Comparison of ENCODE assay signal across 21 cellular contexts in the genomic region with DNA sequence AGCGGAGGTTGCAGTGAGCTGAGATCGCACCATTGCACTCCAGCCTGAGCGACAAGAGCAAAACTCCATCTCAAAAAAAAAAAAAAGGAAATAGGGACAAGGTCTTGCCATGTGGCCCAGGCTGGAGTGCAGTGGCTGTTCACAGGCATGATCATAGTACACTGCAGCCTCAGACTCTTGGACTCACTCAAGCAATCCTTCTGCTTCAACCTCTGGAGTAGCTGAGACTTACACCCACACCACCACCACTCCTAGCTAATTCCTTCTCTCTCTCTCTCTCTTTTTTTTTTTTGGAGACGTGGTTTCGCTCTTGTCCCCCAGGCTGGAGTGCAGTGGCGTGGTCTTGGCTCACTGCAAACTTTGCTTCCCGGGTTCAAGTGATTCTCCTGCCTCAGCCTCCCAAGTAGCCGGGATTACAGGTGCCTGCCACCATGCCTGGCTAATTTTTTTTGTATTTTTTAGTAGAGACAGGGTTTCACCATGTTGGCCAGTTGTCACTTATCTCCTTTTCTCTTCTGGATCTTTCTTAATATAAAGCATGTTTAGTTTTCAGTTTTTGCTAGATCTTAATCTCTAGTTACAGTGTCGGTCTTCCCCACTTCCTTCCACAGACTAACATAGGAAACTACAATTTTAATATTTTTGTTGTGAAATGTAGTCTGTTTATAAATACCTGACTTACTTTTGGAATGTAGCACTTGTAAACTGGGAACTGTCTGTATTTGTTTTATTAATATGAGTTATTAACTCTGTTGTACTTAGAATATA. TPM values are rescaled to one million over a fixed set of nuclear protein-coding genes. Genes with fewer than 3 reads are reported as not detected.
DNase-seq lines count a peak whose midpoint lies in the region; ATAC-seq, FAIRE-seq and TF ChIP-seq lines count a peak whose summit lies in the region.
"Had no signal": no experiment of that assay in that cellular context is flagged by ENCODE, and none has a peak within 500 bp of the region (broad histone marks: within the 10 kb centered on the region; RNA-seq: fewer than 3 reads in every experiment).

No MANE protein-coding gene starts in this region.

- H2AFZ ChIP-seq in DND-41 (ENCODE audit: low read depth, low read length), result no peak overlapping the region

- peaks cover 12% of the 10 kb centered on the region for H4K20me1 ChIP-seq in DND-41 (ENCODE audit: insufficient read depth, low read length)

- H3K27me3 ChIP-seq in DND-41 (ENCODE audit: insufficient read depth, low read length, poor library complexity) (no peaks in the 10 kb centered on the region), sigmoid colon (no peaks in the 10 kb centered on the region)
- H3K27me3 ChIP-seq: colonic mucosa, ovary, upper lobe of right lung had no signal

- H3K9me3 ChIP-seq in DND-41 (ENCODE audit: insufficient read depth, low read length, severe bottlenecking) (no peaks in the 10 kb centered on the region), sigmoid colon (no peaks in the 10 kb centered on the region)
- H3K9me3 ChIP-seq: colonic mucosa, ovary, upper lobe of right lung had no signal

- H3K4me3 ChIP-seq in DND-41 (ENCODE audit: low read depth in 1 of 2, low read length in 2 of 2) (no peak overlapping the region), sigmoid colon (no peak overlapping the region)
- H3K4me3 ChIP-seq: colonic mucosa, ovary, upper lobe of right lung had no signal

- no peak for TF ChIP-seq EP300 in sigmoid colon (IDR thresholded peaks at IDR 0.05)

- H3K4me1 ChIP-seq in DND-41 (ENCODE audit: insufficient read depth, low read length) (peaks cover 27% of the 10 kb centered on the region), sigmoid colon (peaks cover 0 to 10% (median 4%) of the 10 kb centered on the region in 4 donors)
- H3K4me1 ChIP-seq: colonic mucosa, upper lobe of right lung had no signal

- POLR2A ChIA-PET in WTC11 (lab: Charles Lee), result interaction anchor here (0.6 kb wide), 1 partner anchor 193 kb away, joined by 3 read pairs; no protein-coding TSS in a partner anchor

- TF ChIP-seq POLR2A in sigmoid colon (IDR thresholded peaks at IDR 0.05), result no peak

- H3K36me3 Mint-ChIP-seq in T-helper 1 cell treated with Interleukin-12 subunit alpha and Interleukin-12 subunit beta and Interleukin-4 antibody, amounts not matched to agents 30 μg/mL and 1 μg/mL, for 36 hours (ENCODE audit: low read depth), result peaks cover 20% of the 10 kb centered on the region
- peaks cover 12% of the 10 kb centered on the region for H3K36me3 Mint-ChIP-seq in WTC11
- peaks cover 4 to 12% (median 7%) of the 10 kb centered on the region in 3 donors for H3K36me3 Mint-ChIP-seq in immature natural killer cell
- H3K36me3 Mint-ChIP-seq in nephron progenitor cell (ENCODE audit: low read depth), result peaks cover 57% of the 10 kb centered on the region

- H3K9ac ChIP-seq in DND-41 (ENCODE audit: low read depth, low read length), result no peak overlapping the region

- H3K4me2 ChIP-seq in DND-41 (ENCODE audit: insufficient read depth, low read length), result peak overlapping the region; percentile 30; the same call in 1 of the 2 replicates

- DNase-seq in T-helper 1 cell (no peak), DND-41 (no peak), WTC11 (ENCODE audit: low spot score) (no peak), immature natural killer cell (no peak), frontal cortex (ENCODE audit: low spot score in 2 of 2) (no peak), nephron progenitor cell (no peak), sigmoid colon (no peak)
- DNase-seq: 8988T, C1 segment of cervical spinal cord, colonic mucosa, islet precursor cell, MV-4-11, NCI-H2081, NCI-H526 treated with DMSO at 0.1 percent for 48 hours, ovary, upper lobe of right lung had no signal

- H3K27me3 Mint-ChIP-seq in T-helper 1 cell treated with Interleukin-12 subunit alpha and Interleukin-12 subunit beta and Interleukin-4 antibody, amounts not matched to agents 30 μg/mL and 1 μg/mL, for 36 hours (ENCODE audit: low read depth), result no peaks in the 10 kb centered on the region
- H3K27me3 Mint-ChIP-seq in WTC11 (ENCODE audit: low read depth) (no peaks in the 10 kb centered on the region), immature natural killer cell (ENCODE audit: low read depth in 3 of 3) (no peaks in the 10 kb centered on the region), nephron progenitor cell (ENCODE audit: low read depth, poor library complexity) (no peaks in the 10 kb centered on the region)

- intact Hi-C loops in sigmoid colon (cut with DNase I), result no loop called here

- WGBS in sigmoid colon, 2 donors, result 82 to 93% methylated on average over 9 of the region's 9 CpGs

- TF ChIP-seq CTCF in DND-41 (IDR thresholded peaks at IDR 0.05; ENCODE audit: borderline replicate concordance, extremely low read depth, low read length, poor library complexity, severe bottlenecking), result no peak
- no peak for TF ChIP-seq CTCF in WTC11 (IDR thresholded peaks at IDR 0.05)
- TF ChIP-seq CTCF in nephron progenitor cell (IDR thresholded peaks at IDR 0.05), result no peak
- TF ChIP-seq CTCF in sigmoid colon (IDR thresholded peaks at IDR 0.05), result no peak

- ATAC-seq in DND-41 (ENCODE audit: insufficient read depth, low read depth) (peak; percentile 61), WTC11 (no peak)
- ATAC-seq: esophagus mucosa, Panc1, upper lobe of right lung had no signal

- H3K4me3 Mint-ChIP-seq in T-helper 1 cell treated with Interleukin-12 subunit alpha and Interleukin-12 subunit beta and Interleukin-4 antibody, amounts not matched to agents 30 μg/mL and 1 μg/mL, for 36 hours, result peak overlapping the region; percentile 60
- H3K4me3 Mint-ChIP-seq in WTC11 (no peak overlapping the region), immature natural killer cell (peak overlapping the region; percentile 51 to 80 (median 59)), nephron progenitor cell (no peak overlapping the region)

- CTCF ChIA-PET in WTC11 (lab: Charles Lee), result interaction anchor here (0.6 to 1.3 kb wide), 3 partner anchors 14 to 78 kb away, joined by 3 to 5 read pairs (median 4); a partner anchor contains a TSS

- H3K4me1 Mint-ChIP-seq in T-helper 1 cell treated with Interleukin-12 subunit alpha and Interleukin-12 subunit beta and Interleukin-4 antibody, amounts not matched to agents 30 μg/mL and 1 μg/mL, for 36 hours (ENCODE audit: low read depth), result peaks cover 23% of the 10 kb centered on the region
- H3K4me1 Mint-ChIP-seq in WTC11 (peaks cover 5% of the 10 kb centered on the region), immature natural killer cell (peaks cover 32 to 51% of the 10 kb centered on the region in 2 donors), nephron progenitor cell (no peaks in the 10 kb centered on the region)

- H3K79me2 ChIP-seq in DND-41 (ENCODE audit: insufficient read depth, low read length), result peaks cover 75% of the 10 kb centered on the region

- no peak for FAIRE-seq in frontal cortex (lab: Jason Lieb, UNC)
- FAIRE-seq: H1 had no signal

- H3K27ac Mint-ChIP-seq in T-helper 1 cell treated with Interleukin-12 subunit alpha and Interleukin-12 subunit beta and Interleukin-4 antibody, amounts not matched to agents 30 μg/mL and 1 μg/mL, for 36 hours, result peak overlapping the region; percentile 70
- peak overlapping the region; percentile 50 for H3K27ac Mint-ChIP-seq in WTC11
- peak overlapping the region; percentile 17 to 68 (median 41) for H3K27ac Mint-ChIP-seq in immature natural killer cell
- no peak overlapping the region for H3K27ac Mint-ChIP-seq in nephron progenitor cell

- H3K27ac ChIP-seq in DND-41 (ENCODE audit: low read length) (peak overlapping the region; percentile 62), sigmoid colon (no peak overlapping the region)
- H3K27ac ChIP-seq: colonic mucosa, ovary, upper lobe of right lung had no signal

- H3K36me3 ChIP-seq in DND-41 (ENCODE audit: insufficient read depth, low read length) (peaks cover 14% of the 10 kb centered on the region), sigmoid colon (peaks cover 0 to 13% (median 1%) of the 10 kb centered on the region in 4 donors)
- H3K36me3 ChIP-seq: colonic mucosa, ovary had no signal

- no peaks in the 10 kb centered on the region for H3K9me3 Mint-ChIP-seq in T-helper 1 cell treated with Interleukin-12 subunit alpha and Interleukin-12 subunit beta and Interleukin-4 antibody, amounts not matched to agents 30 μg/mL and 1 μg/mL, for 36 hours
- no peaks in the 10 kb centered on the region for H3K9me3 Mint-ChIP-seq in WTC11
- H3K9me3 Mint-ChIP-seq in immature natural killer cell, result no peaks in the 10 kb centered on the region
- peaks cover 4% of the 10 kb centered on the region for H3K9me3 Mint-ChIP-seq in nephron progenitor cell

TF ChIP-seq in WTC11, 78 proteins besides CTCF, POLR2A, EP300 and RAD21 (continues in another document):
- TF ChIP-seq TP53 (CRISPR knock-in tag; IDR thresholded peaks at IDR 0.05), result no peak
- no peak for TF ChIP-seq ZNF138 (CRISPR knock-in tag; conservative IDR thresholded peaks at IDR 0.05)
- no peak for TF ChIP-seq HMGA2 (CRISPR knock-in tag; IDR thresholded peaks at IDR 0.05)
- no peak for TF ChIP-seq MXD4 (CRISPR knock-in tag; IDR thresholded peaks at IDR 0.05; ENCODE audit: borderline replicate concordance)
- TF ChIP-seq, protein P1, sequence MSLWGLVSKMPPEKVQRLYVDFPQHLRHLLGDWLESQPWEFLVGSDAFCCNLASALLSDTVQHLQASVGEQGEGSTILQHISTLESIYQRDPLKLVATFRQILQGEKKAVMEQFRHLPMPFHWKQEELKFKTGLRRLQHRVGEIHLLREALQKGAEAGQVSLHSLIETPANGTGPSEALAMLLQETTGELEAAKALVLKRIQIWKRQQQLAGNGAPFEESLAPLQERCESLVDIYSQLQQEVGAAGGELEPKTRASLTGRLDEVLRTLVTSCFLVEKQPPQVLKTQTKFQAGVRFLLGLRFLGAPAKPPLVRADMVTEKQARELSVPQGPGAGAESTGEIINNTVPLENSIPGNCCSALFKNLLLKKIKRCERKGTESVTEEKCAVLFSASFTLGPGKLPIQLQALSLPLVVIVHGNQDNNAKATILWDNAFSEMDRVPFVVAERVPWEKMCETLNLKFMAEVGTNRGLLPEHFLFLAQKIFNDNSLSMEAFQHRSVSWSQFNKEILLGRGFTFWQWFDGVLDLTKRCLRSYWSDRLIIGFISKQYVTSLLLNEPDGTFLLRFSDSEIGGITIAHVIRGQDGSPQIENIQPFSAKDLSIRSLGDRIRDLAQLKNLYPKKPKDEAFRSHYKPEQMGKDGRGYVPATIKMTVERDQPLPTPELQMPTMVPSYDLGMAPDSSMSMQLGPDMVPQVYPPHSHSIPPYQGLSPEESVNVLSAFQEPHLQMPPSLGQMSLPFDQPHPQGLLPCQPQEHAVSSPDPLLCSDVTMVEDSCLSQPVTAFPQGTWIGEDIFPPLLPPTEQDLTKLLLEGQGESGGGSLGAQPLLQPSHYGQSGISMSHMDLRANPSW (CRISPR knock-in tag; conservative IDR thresholded peaks at IDR 0.05; ENCODE audit: low read depth), result no peak

RNA-seq across cellular contexts. Expression of a gene that starts 22.6 kb away (rescaled TPM):
- total RNA-seq in WTC11 (2021) (45.6 to 47.9 TPM (median 46.7 TPM) in 3 replicates), frontal cortex (8.6 TPM), sigmoid colon (10 to 100 TPM; 11.8 to 17.7 (median 13.1) TPM)
- polyA plus RNA-seq in immature natural killer cell (1 to 10 TPM; 1.1 to 9.6 (median 5.0) TPM), sigmoid colon (1 to 10 TPM; 1.8 to 8.6 (median 3.7) TPM)

RNA-seq across cellular contexts. Expression of a gene that starts 43.4 kb away (rescaled TPM):
- total RNA-seq in WTC11 (2021) (0.32 to 0.59 TPM in 2 of 3 replicates, not detected in the other), frontal cortex (not detected), sigmoid colon (1 to 10 TPM in 1 of 4 donors, not detected in 3; 1.8 TPM)
- polyA plus RNA-seq in immature natural killer cell (under 1 TPM in 1 of 3 donors, not detected in 2; 0.24 TPM), sigmoid colon (10 to 100 TPM; 25.8 to 48.1 (median 37.7) TPM)
- total RNA-seq: Daoy, esophagus mucosa, H1 had no signal

Comparison
In these comparisons a context has a peak if more than half of its experiments do, and no peak if none do; other contexts are left out.
1. H3K4me3 Mint-ChIP-seq: peak in T-helper 1 cell treated with Interleukin-12 subunit alpha and Interleukin-12 subunit beta and Interleukin-4 antibody, amounts not matched to agents 30 μg/mL and 1 μg/mL, for 36 hours (single experiment) and immature natural killer cell (5 of 5); none in WTC11 (single experiment) and nephron progenitor cell (single experiment).